ENCODE assay signal across 1 cellular context in the genomic region with DNA sequence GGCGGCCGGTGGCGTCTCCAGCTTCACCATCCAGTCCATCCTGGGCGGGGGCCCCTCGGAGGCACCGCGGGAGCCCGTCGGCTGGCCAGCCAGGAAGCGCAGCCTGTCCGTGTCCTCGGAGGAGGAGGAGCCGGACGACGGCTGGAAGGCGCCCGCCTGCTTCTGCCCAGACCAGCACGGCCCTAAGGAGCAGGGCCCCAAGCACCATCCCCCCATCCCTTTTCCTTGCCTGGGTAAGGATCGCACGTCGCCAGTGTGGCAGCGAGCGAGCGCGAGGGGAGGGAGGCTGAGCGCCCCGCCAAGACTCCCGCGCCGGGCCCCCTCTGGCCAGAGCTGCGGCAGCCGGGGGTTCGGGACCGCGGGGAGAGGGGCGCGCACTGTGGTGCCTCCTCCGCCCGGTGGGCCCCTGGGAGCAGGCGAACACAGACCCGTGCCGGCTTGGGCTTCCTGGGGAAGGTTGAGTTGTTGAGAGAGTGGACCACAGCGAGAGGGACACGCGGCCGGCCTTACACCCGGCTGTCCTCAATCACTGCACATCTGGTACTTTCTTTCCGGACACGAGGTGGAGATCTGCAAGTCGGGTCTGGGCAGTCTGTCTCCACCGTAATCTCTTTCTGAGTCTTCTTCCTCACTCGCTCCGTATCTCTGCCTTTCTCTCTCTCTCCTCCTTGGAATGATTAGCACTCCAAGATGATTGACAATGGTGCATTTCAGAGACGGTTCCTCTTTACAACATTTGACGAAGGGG.
TF ChIP-seq lines count a peak whose summit lies in the region.

No MANE protein-coding gene starts in this region.

TF ChIP-seq in WTC11, 78 proteins besides CTCF, POLR2A, EP300 and RAD21 (continued from another document):
- TF ChIP-seq, protein P1, sequence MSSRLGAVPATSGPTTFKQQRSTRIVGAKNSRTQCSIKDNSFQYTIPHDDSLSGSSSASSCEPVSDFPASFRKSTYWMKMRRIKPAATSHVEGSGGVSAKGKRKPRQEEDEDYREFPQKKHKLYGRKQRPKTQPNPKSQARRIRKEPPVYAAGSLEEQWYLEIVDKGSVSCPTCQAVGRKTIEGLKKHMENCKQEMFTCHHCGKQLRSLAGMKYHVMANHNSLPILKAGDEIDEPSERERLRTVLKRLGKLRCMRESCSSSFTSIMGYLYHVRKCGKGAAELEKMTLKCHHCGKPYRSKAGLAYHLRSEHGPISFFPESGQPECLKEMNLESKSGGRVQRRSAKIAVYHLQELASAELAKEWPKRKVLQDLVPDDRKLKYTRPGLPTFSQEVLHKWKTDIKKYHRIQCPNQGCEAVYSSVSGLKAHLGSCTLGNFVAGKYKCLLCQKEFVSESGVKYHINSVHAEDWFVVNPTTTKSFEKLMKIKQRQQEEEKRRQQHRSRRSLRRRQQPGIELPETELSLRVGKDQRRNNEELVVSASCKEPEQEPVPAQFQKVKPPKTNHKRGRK (CRISPR knock-in tag; IDR thresholded peaks at IDR 0.05; ENCODE audit: borderline replicate concordance) = no peak
- no peak for TF ChIP-seq ZNF396 (CRISPR knock-in tag; IDR thresholded peaks at IDR 0.05; ENCODE audit: borderline replicate concordance)
- TF ChIP-seq, protein P2, sequence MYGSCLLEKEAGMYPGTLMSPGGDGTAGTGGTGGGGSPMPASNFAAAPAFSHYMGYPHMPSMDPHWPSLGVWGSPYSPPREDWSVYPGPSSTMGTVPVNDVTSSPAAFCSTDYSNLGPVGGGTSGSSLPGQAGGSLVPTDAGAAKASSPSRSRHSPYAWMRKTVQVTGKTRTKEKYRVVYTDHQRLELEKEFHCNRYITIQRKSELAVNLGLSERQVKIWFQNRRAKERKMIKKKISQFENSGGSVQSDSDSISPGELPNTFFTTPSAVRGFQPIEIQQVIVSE (CRISPR knock-in tag; IDR thresholded peaks at IDR 0.05; ENCODE audit: borderline replicate concordance) = no peak
- TF ChIP-seq, protein P3, sequence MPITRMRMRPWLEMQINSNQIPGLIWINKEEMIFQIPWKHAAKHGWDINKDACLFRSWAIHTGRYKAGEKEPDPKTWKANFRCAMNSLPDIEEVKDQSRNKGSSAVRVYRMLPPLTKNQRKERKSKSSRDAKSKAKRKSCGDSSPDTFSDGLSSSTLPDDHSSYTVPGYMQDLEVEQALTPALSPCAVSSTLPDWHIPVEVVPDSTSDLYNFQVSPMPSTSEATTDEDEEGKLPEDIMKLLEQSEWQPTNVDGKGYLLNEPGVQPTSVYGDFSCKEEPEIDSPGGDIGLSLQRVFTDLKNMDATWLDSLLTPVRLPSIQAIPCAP (CRISPR knock-in tag; IDR thresholded peaks at IDR 0.05) = no peak
- TF ChIP-seq, protein P4, sequence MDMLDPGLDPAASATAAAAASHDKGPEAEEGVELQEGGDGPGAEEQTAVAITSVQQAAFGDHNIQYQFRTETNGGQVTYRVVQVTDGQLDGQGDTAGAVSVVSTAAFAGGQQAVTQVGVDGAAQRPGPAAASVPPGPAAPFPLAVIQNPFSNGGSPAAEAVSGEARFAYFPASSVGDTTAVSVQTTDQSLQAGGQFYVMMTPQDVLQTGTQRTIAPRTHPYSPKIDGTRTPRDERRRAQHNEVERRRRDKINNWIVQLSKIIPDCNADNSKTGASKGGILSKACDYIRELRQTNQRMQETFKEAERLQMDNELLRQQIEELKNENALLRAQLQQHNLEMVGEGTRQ (CRISPR knock-in tag; IDR thresholded peaks at IDR 0.05) = no peak
- TF ChIP-seq SP1 (CRISPR knock-in tag; conservative IDR thresholded peaks at IDR 0.05) = no peak
- TF ChIP-seq TEAD4 (CRISPR knock-in tag; IDR thresholded peaks at IDR 0.05) = 0 out of 2 replicates have a peak, but pooled peaks have one; percentile 15
- TF ChIP-seq ZNF263 (CRISPR knock-in tag; IDR thresholded peaks at IDR 0.05; ENCODE audit: low read depth) = no peak
- no peak for TF ChIP-seq NFE2L1 (CRISPR knock-in tag; IDR thresholded peaks at IDR 0.05)
- TF ChIP-seq, protein P5, sequence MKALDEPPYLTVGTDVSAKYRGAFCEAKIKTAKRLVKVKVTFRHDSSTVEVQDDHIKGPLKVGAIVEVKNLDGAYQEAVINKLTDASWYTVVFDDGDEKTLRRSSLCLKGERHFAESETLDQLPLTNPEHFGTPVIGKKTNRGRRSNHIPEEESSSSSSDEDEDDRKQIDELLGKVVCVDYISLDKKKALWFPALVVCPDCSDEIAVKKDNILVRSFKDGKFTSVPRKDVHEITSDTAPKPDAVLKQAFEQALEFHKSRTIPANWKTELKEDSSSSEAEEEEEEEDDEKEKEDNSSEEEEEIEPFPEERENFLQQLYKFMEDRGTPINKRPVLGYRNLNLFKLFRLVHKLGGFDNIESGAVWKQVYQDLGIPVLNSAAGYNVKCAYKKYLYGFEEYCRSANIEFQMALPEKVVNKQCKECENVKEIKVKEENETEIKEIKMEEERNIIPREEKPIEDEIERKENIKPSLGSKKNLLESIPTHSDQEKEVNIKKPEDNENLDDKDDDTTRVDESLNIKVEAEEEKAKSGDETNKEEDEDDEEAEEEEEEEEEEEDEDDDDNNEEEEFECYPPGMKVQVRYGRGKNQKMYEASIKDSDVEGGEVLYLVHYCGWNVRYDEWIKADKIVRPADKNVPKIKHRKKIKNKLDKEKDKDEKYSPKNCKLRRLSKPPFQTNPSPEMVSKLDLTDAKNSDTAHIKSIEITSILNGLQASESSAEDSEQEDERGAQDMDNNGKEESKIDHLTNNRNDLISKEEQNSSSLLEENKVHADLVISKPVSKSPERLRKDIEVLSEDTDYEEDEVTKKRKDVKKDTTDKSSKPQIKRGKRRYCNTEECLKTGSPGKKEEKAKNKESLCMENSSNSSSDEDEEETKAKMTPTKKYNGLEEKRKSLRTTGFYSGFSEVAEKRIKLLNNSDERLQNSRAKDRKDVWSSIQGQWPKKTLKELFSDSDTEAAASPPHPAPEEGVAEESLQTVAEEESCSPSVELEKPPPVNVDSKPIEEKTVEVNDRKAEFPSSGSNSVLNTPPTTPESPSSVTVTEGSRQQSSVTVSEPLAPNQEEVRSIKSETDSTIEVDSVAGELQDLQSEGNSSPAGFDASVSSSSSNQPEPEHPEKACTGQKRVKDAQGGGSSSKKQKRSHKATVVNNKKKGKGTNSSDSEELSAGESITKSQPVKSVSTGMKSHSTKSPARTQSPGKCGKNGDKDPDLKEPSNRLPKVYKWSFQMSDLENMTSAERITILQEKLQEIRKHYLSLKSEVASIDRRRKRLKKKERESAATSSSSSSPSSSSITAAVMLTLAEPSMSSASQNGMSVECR (CRISPR knock-in tag; IDR thresholded peaks at IDR 0.05; ENCODE audit: borderline replicate concordance) = 0 out of 2 replicates have a peak, but pooled peaks have one; percentile 26
- TF ChIP-seq FOXP1 (CRISPR knock-in tag; IDR thresholded peaks at IDR 0.05; ENCODE audit: borderline replicate concordance) = no peak
- TF ChIP-seq, protein P6, sequence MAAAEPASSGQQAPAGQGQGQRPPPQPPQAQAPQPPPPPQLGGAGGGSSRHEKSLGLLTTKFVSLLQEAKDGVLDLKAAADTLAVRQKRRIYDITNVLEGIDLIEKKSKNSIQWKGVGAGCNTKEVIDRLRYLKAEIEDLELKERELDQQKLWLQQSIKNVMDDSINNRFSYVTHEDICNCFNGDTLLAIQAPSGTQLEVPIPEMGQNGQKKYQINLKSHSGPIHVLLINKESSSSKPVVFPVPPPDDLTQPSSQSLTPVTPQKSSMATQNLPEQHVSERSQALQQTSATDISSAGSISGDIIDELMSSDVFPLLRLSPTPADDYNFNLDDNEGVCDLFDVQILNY (CRISPR knock-in tag; IDR thresholded peaks at IDR 0.05) = no peak
- TF ChIP-seq, protein P7, sequence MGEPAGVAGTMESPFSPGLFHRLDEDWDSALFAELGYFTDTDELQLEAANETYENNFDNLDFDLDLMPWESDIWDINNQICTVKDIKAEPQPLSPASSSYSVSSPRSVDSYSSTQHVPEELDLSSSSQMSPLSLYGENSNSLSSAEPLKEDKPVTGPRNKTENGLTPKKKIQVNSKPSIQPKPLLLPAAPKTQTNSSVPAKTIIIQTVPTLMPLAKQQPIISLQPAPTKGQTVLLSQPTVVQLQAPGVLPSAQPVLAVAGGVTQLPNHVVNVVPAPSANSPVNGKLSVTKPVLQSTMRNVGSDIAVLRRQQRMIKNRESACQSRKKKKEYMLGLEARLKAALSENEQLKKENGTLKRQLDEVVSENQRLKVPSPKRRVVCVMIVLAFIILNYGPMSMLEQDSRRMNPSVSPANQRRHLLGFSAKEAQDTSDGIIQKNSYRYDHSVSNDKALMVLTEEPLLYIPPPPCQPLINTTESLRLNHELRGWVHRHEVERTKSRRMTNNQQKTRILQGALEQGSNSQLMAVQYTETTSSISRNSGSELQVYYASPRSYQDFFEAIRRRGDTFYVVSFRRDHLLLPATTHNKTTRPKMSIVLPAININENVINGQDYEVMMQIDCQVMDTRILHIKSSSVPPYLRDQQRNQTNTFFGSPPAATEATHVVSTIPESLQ (CRISPR knock-in tag; IDR thresholded peaks at IDR 0.05) = no peak
- TF ChIP-seq FOXJ3 (CRISPR knock-in tag; IDR thresholded peaks at IDR 0.05; ENCODE audit: borderline replicate concordance) = no peak
- TF ChIP-seq, protein P8, sequence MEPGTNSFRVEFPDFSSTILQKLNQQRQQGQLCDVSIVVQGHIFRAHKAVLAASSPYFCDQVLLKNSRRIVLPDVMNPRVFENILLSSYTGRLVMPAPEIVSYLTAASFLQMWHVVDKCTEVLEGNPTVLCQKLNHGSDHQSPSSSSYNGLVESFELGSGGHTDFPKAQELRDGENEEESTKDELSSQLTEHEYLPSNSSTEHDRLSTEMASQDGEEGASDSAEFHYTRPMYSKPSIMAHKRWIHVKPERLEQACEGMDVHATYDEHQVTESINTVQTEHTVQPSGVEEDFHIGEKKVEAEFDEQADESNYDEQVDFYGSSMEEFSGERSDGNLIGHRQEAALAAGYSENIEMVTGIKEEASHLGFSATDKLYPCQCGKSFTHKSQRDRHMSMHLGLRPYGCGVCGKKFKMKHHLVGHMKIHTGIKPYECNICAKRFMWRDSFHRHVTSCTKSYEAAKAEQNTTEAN (CRISPR knock-in tag; IDR thresholded peaks at IDR 0.05) = peak; percentile 60; the same call in 1 of the 2 replicates
- peak; percentile 90 for TF ChIP-seq ZNF121 (CRISPR knock-in tag; IDR thresholded peaks at IDR 0.05)
- no peak for TF ChIP-seq RORB (CRISPR knock-in tag; IDR thresholded peaks at IDR 0.05)
- no peak for TF ChIP-seq ZNF423 (CRISPR knock-in tag; IDR thresholded peaks at IDR 0.05)
- no peak for TF ChIP-seq TP53 (CRISPR knock-in tag; IDR thresholded peaks at IDR 0.05)
- no peak for TF ChIP-seq ZNF232 (CRISPR knock-in tag; IDR thresholded peaks at IDR 0.05)
- TF ChIP-seq GRHL2 (CRISPR knock-in tag; IDR thresholded peaks at IDR 0.05; ENCODE audit: insufficient replicate concordance, severe bottlenecking) = no peak
- TF ChIP-seq, protein P9, sequence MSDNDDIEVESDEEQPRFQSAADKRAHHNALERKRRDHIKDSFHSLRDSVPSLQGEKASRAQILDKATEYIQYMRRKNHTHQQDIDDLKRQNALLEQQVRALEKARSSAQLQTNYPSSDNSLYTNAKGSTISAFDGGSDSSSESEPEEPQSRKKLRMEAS (CRISPR knock-in tag; IDR thresholded peaks at IDR 0.05) = no peak
- TF ChIP-seq ZNF416 (CRISPR knock-in tag; IDR thresholded peaks at IDR 0.05) = no peak
- TF ChIP-seq FOXK1 (CRISPR knock-in tag; IDR thresholded peaks at IDR 0.05) = no peak
- TF ChIP-seq, protein P10, sequence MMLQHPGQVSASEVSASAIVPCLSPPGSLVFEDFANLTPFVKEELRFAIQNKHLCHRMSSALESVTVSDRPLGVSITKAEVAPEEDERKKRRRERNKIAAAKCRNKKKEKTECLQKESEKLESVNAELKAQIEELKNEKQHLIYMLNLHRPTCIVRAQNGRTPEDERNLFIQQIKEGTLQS (CRISPR knock-in tag; conservative IDR thresholded peaks at IDR 0.05) = no peak
- TF ChIP-seq, protein P11, sequence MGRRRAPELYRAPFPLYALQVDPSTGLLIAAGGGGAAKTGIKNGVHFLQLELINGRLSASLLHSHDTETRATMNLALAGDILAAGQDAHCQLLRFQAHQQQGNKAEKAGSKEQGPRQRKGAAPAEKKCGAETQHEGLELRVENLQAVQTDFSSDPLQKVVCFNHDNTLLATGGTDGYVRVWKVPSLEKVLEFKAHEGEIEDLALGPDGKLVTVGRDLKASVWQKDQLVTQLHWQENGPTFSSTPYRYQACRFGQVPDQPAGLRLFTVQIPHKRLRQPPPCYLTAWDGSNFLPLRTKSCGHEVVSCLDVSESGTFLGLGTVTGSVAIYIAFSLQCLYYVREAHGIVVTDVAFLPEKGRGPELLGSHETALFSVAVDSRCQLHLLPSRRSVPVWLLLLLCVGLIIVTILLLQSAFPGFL (CRISPR knock-in tag; IDR thresholded peaks at IDR 0.05; ENCODE audit: borderline replicate concordance) = no peak
- peak; percentile 41; the same call in 1 of the 2 replicates for TF ChIP-seq NR2C2 (CRISPR knock-in tag; IDR thresholded peaks at IDR 0.05)
- no peak for TF ChIP-seq TEAD1 (CRISPR knock-in tag; IDR thresholded peaks at IDR 0.05)
TF ChIP-seq in WTC11: peak in this region for 8.
